ENCODE assay signal across 1 cellular context in the genomic region with DNA sequence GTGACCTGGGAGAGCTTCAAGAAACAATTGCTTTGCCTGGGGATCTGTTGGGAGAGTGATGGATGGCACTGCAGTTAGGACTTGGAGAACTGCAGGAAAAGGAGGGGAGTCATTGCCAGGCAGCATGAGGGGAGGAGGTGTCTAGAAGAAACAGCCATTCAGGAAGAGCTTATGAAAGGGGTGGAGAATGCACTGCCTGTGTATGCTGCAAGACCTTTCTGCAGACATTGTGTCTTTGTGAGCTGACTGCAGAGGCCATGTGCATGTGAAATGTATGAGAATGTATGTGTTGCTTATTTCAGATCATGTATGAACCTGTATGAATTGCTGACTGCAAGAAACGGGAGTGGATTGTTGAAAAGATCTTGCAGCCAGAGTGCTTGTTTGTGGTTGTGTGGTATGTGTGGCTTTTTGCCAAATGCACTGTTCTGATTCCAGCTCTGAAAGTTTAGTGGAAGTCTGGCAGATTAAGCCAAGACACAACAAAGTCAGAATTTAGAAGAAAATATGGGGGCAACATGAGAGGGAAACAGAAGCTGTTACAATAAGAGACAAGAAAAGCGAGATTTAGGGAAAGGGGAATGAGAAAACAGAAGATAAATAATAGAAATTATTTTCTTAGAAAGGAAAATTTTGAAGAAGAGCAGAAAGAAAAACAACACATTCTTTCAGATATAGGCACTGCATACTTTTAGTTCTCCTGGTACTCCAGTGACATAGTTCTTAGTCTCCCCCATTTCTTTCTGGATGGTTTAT.
TF ChIP-seq lines count a peak whose summit lies in the region.

No MANE protein-coding gene starts in this region.

TF ChIP-seq in SK-N-SH, 30 proteins besides CTCF, POLR2A, EP300 and RAD21 (continued from another document):
- TF ChIP-seq, protein P1, sequence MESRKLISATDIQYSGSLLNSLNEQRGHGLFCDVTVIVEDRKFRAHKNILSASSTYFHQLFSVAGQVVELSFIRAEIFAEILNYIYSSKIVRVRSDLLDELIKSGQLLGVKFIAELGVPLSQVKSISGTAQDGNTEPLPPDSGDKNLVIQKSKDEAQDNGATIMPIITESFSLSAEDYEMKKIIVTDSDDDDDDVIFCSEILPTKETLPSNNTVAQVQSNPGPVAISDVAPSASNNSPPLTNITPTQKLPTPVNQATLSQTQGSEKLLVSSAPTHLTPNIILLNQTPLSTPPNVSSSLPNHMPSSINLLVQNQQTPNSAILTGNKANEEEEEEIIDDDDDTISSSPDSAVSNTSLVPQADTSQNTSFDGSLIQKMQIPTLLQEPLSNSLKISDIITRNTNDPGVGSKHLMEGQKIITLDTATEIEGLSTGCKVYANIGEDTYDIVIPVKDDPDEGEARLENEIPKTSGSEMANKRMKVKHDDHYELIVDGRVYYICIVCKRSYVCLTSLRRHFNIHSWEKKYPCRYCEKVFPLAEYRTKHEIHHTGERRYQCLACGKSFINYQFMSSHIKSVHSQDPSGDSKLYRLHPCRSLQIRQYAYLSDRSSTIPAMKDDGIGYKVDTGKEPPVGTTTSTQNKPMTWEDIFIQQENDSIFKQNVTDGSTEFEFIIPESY (IDR thresholded peaks at IDR 0.05; ENCODE audit: borderline replicate concordance, low read depth), result no peak
- peak; percentile 17; the same call in 1 of the 2 replicates for TF ChIP-seq JUND (IDR thresholded peaks at IDR 0.05)
- TF ChIP-seq REST (IDR thresholded peaks at IDR 0.05; ENCODE audit: low read depth, low read length), result no peak
TF ChIP-seq in SK-N-SH: peak in this region for 9.
